ENCODE assay signal across 23 cellular contexts in genomic region chr2:74099835-74100234, GRCh38. TPM values are rescaled to one million over a fixed set of nuclear protein-coding genes. Genes with fewer than 3 reads are reported as not detected.
DNase-seq lines count a peak whose midpoint lies in the region; ATAC-seq and TF ChIP-seq lines count a peak whose summit lies in the region.
"Had no signal": no experiment of that assay in that cellular context is flagged by ENCODE, and none has a peak within 500 bp of the region (broad histone marks: within the 10 kb centered on the region; RNA-seq: fewer than 3 reads in every experiment).

No MANE protein-coding gene starts in this region.

- CTCF ChIA-PET in CD8-positive, alpha-beta T cell (lab: Charles Lee) = interaction anchor here (1.3 kb wide), 1 partner anchor 192 kb away, joined by 4 read pairs; no protein-coding TSS in a partner anchor

- H4K91ac ChIP-seq in neuronal stem cell (ENCODE audit: low read depth, low read length, poor library complexity) = no peak overlapping the region

- H3K18ac ChIP-seq in neuronal stem cell (ENCODE audit: low read length) = no peak overlapping the region

- H3K4me1 ChIP-seq in CD8-positive, alpha-beta T cell (ENCODE audit: insufficient read depth, low read length) = no peaks in the 10 kb centered on the region
- H3K4me1 ChIP-seq in left ventricle myocardium inferior = peaks cover 10% of the 10 kb centered on the region
- H3K4me1 ChIP-seq in neuronal stem cell (ENCODE audit: control insufficient read depth in 2 of 2, insufficient read depth in 1 of 2, low read depth in 1 of 2, low read length in 2 of 2) = no peaks in the 10 kb centered on the region
- H3K4me1 ChIP-seq in MM.1S (ENCODE audit: low read length) = no peaks in the 10 kb centered on the region
- H3K4me1 ChIP-seq: body of pancreas, SJCRH30, testis had no signal

- H3K23ac ChIP-seq in neuronal stem cell (ENCODE audit: low read depth, low read length, poor library complexity) = peak overlapping the region; percentile 31

- intact Hi-C loops in CD8-positive, alpha-beta T cell (cut with DNase I, micrococcal nuclease) = loop anchor here in 1 of 2 experiments (10.0 kb wide), 1 partner anchor 95 kb away; no protein-coding TSS in a partner anchor
- intact Hi-C loops in left ventricle myocardium inferior (cut with micrococcal nuclease) = no loop called here

- no peak for DNase-seq in CD8-positive, alpha-beta T cell
- DNase-seq in MG63 (peak; percentile 59), left ventricle myocardium inferior (peak; percentile 69), neuronal stem cell (ENCODE audit: low spot score) (no peak), dedifferentiated amniotic fluid mesenchymal stem cell (ENCODE audit: extremely low spot score) (no peak), NCI-H2196 treated with DMSO at 0.1 percent for 48 hours (lab: John Stamatoyannopoulos, UW; ENCODE audit: unreplicated experiment) (no peak), MM.1S (no peak), NCI-H2107 treated with DMSO at 0.1 percent for 48 hours (lab: John Stamatoyannopoulos, UW; ENCODE audit: unreplicated experiment) (no peak)
- DNase-seq: body of pancreas; CD4-positive, CD25-positive, alpha-beta regulatory T cell; DMS 273 treated with DMSO at 0.1 percent for 48 hours; HCEC 1CT; kidney glomerular epithelial cell; NCI-H1048; NCI-H1930; NCI-H345; nephron progenitor cell; PC-9; SJCRH30; T-cell; testis had no signal

- peaks cover 35% of the 10 kb centered on the region for H3K36me3 ChIP-seq in CD8-positive, alpha-beta T cell (ENCODE audit: insufficient read depth, low read length)
- H3K36me3 ChIP-seq in MG63 = peaks cover 7% of the 10 kb centered on the region
- peaks cover 38% of the 10 kb centered on the region for H3K36me3 ChIP-seq in left ventricle myocardium inferior
- peaks cover 29 to 94% of the 10 kb centered on the region in 2 donors for H3K36me3 ChIP-seq in neuronal stem cell (replicated peaks in 1 of 2; ENCODE audit: control insufficient read depth in 2 of 2, insufficient read depth in 2 of 2, low read length in 2 of 2)
- 0 out of 2 replicates have a peak, but pooled peaks cover 2% of the 10 kb centered on the region for H3K36me3 ChIP-seq in MM.1S (replicated peaks; ENCODE audit: insufficient read depth, low read length)

- no peaks in the 10 kb centered on the region for H3K79me1 ChIP-seq in neuronal stem cell (ENCODE audit: low read depth, low read length)

- H3K14ac ChIP-seq in neuronal stem cell (ENCODE audit: low read length) = no peak overlapping the region

- H3K27ac Mint-ChIP-seq in CD8-positive, alpha-beta T cell = peak overlapping the region; percentile 37
- H3K27ac Mint-ChIP-seq: activated T-helper 2 cell treated with anti-CD3 and anti-CD28 coated beads, Interferon-gamma antibody, Interleukin-2, Interleukin-4, amounts not matched to agents 10 μg/mL and 5 μg/mL and 100 μg/mL, durations not matched to agents 14 hours and 24 hours and 36 hours; CD4-positive, CD25-positive, alpha-beta regulatory T cell; nephron progenitor cell; T-cell had no signal

- H4K8ac ChIP-seq in neuronal stem cell (ENCODE audit: low read depth, low read length) = no peak overlapping the region

- no peaks in the 10 kb centered on the region for H3F3A ChIP-seq in MM.1S (ENCODE audit: insufficient read depth, low read length)

- H3K9me3 ChIP-seq in CD8-positive, alpha-beta T cell (ENCODE audit: low read length) = no peaks in the 10 kb centered on the region
- H3K9me3 ChIP-seq in MG63 (no peaks in the 10 kb centered on the region), left ventricle myocardium inferior (replicated peaks) (no peaks in the 10 kb centered on the region), neuronal stem cell (replicated peaks in 1 of 2; ENCODE audit: control insufficient read depth in 2 of 2, insufficient read depth in 1 of 2, low read depth in 1 of 2, low read length in 2 of 2) (no peaks in the 10 kb centered on the region), MM.1S (replicated peaks; ENCODE audit: insufficient read depth, low read length) (no peaks in the 10 kb centered on the region)
- H3K9me3 ChIP-seq: body of pancreas, SJCRH30, testis had no signal

- no peaks in the 10 kb centered on the region for H3K27me3 Mint-ChIP-seq in CD8-positive, alpha-beta T cell (ENCODE audit: low read depth)
- H3K27me3 Mint-ChIP-seq: CD4-positive, CD25-positive, alpha-beta regulatory T cell; T-cell had no signal

- peaks cover 79% of the 10 kb centered on the region for H3K36me3 Mint-ChIP-seq in CD8-positive, alpha-beta T cell

- H3K9ac ChIP-seq in neuronal stem cell (ENCODE audit: low read depth, low read length, poor library complexity) (no peak overlapping the region), MM.1S (ENCODE audit: low read length) (no peak overlapping the region)
- H3K9ac ChIP-seq: KMS-11 had no signal

- no peak overlapping the region for H2BK120ac ChIP-seq in neuronal stem cell (ENCODE audit: low read depth, low read length)

- no peak overlapping the region for H2BK12ac ChIP-seq in neuronal stem cell (ENCODE audit: low read length)

- ATAC-seq in CD8-positive, alpha-beta T cell = no peak
- ATAC-seq: body of pancreas had no signal

- H3K4me1 Mint-ChIP-seq in CD8-positive, alpha-beta T cell (ENCODE audit: low read depth) = no peaks in the 10 kb centered on the region

- H2BK5ac ChIP-seq in neuronal stem cell (ENCODE audit: low read length) = no peak overlapping the region

- H2BK15ac ChIP-seq in neuronal stem cell (ENCODE audit: low read length) = no peak overlapping the region

- no peaks in the 10 kb centered on the region for H3K79me2 ChIP-seq in MM.1S (ENCODE audit: low read length)

- no peaks in the 10 kb centered on the region for H3K9me3 Mint-ChIP-seq in CD8-positive, alpha-beta T cell
- H3K9me3 Mint-ChIP-seq: activated T-helper 2 cell treated with anti-CD3 and anti-CD28 coated beads, Interferon-gamma antibody, Interleukin-2, Interleukin-4, amounts not matched to agents 10 μg/mL and 5 μg/mL and 100 μg/mL, durations not matched to agents 14 hours and 24 hours and 36 hours; CD4-positive, CD25-positive, alpha-beta regulatory T cell; nephron progenitor cell; T-cell had no signal

- no peak overlapping the region for H2AFZ ChIP-seq in neuronal stem cell (ENCODE audit: low read length)
- no peak overlapping the region for H2AFZ ChIP-seq in MM.1S (ENCODE audit: low read length)
- H2AFZ ChIP-seq: PC-9 had no signal

- no peaks in the 10 kb centered on the region for H4K20me1 ChIP-seq in MM.1S (ENCODE audit: insufficient read depth, low read length)

- H2AK5ac ChIP-seq in neuronal stem cell (ENCODE audit: low read depth, low read length) = no peak overlapping the region

- POLR2A ChIA-PET in CD8-positive, alpha-beta T cell (lab: Charles Lee) = interaction anchor here (0.5 kb wide), 1 partner anchor 55 kb away, joined by 3 read pairs; no protein-coding TSS in a partner anchor

- no peaks in the 10 kb centered on the region for H3K9me2 ChIP-seq in MM.1S (replicated peaks; ENCODE audit: insufficient read depth, low read length)

- no CpG with 5 or more reads among the region's 7 CpGs for WGBS in neuronal stem cell (ENCODE audit: extremely low coverage in 2 of 2, insufficient read length in 2 of 2, insufficient replicate concordance in 1 of 2), 2 donors

- no peak overlapping the region for H3K4me2 ChIP-seq in neuronal stem cell (ENCODE audit: insufficient read depth, low read length, poor library complexity, severe bottlenecking)
- H3K4me2 ChIP-seq in MM.1S (ENCODE audit: low read depth, low read length) = no peak overlapping the region
- H3K4me2 ChIP-seq: KMS-11, PC-9 had no signal

- TF ChIP-seq CTCF in CD8-positive, alpha-beta T cell (IDR thresholded peaks at IDR 0.05) = no peak
- TF ChIP-seq CTCF in left ventricle myocardium inferior (IDR thresholded peaks at IDR 0.05; ENCODE audit: borderline replicate concordance) (no peak), MM.1S (IDR thresholded peaks at IDR 0.05; ENCODE audit: low read length) (no peak)

- H3K4ac ChIP-seq in neuronal stem cell (ENCODE audit: low read length) = no peak overlapping the region

- H3K27me3 ChIP-seq in CD8-positive, alpha-beta T cell (ENCODE audit: insufficient read depth, low read length) = no peaks in the 10 kb centered on the region
- H3K27me3 ChIP-seq in MG63 = no peaks in the 10 kb centered on the region
- no peaks in the 10 kb centered on the region for H3K27me3 ChIP-seq in left ventricle myocardium inferior (ENCODE audit: low read depth)
- H3K27me3 ChIP-seq in neuronal stem cell (ENCODE audit: control insufficient read depth in 3 of 3, insufficient read depth in 3 of 3, low read depth in 1 of 3, low read length in 3 of 3) = no peaks in the 10 kb centered on the region
- H3K27me3 ChIP-seq in MM.1S (replicated peaks; ENCODE audit: insufficient read depth, low read length) = no peaks in the 10 kb centered on the region
- H3K27me3 ChIP-seq: body of pancreas, SJCRH30, testis had no signal

- no peak overlapping the region for H3K4me3 Mint-ChIP-seq in CD8-positive, alpha-beta T cell
- H3K4me3 Mint-ChIP-seq: CD4-positive, CD25-positive, alpha-beta regulatory T cell; nephron progenitor cell; T-cell had no signal

- H3K4me3 ChIP-seq in CD8-positive, alpha-beta T cell (ENCODE audit: low read depth, low read length) = no peak overlapping the region
- H3K4me3 ChIP-seq in MG63 = no peak overlapping the region
- H3K4me3 ChIP-seq in left ventricle myocardium inferior = no peak overlapping the region
- H3K4me3 ChIP-seq in neuronal stem cell (ENCODE audit: low read length in 2 of 2) = peak overlapping the region in 1 of 2 donors; percentile 36
- no peak overlapping the region for H3K4me3 ChIP-seq in MM.1S (ENCODE audit: low read length)
- H3K4me3 ChIP-seq: body of pancreas, PC-9, SJCRH30, testis had no signal

- H3K27ac ChIP-seq in CD8-positive, alpha-beta T cell (ENCODE audit: low read depth, low read length) = no peak overlapping the region
- H3K27ac ChIP-seq in left ventricle myocardium inferior (replicated peaks) = no peak overlapping the region
- no peak overlapping the region for H3K27ac ChIP-seq in neuronal stem cell (replicated peaks; ENCODE audit: low read length)
- H3K27ac ChIP-seq in MM.1S (ENCODE audit: low read length) = no peak overlapping the region
- H3K27ac ChIP-seq: body of pancreas, KMS-11, PC-9, SJCRH30, testis had no signal

RNA-seq across cellular contexts. Expression of gene BOLA3, which starts 47.9 kb away (rescaled TPM):
- total RNA-seq in CD8-positive, alpha-beta T cell = 10 to 100 TPM in 1 of 2 experiments, 1 to 10 TPM in 1; 9.9 to 10.1 TPM
- total RNA-seq in MG63 (2014; rRNA removed; shearing (Covaris generic); ENCODE audit: low replicate concordance) = 132 and 206 TPM in 2 replicates
- 81.2 TPM for total RNA-seq in left ventricle myocardium inferior
- 69.7 TPM for polyA plus RNA-seq in neuronal stem cell (2013, experiment 1 of 2)
- polyA plus RNA-seq in neuronal stem cell (2013, experiment 2 of 2) = 67.9 TPM

Comparison
In these comparisons a context has a peak if more than half of its experiments do, and no peak if none do; other contexts are left out.
1. DNase-seq: peak in MG63 (single experiment) and left ventricle myocardium inferior (single experiment); none in CD8-positive, alpha-beta T cell (0 of 7), neuronal stem cell (single experiment), dedifferentiated amniotic fluid mesenchymal stem cell (single experiment), NCI-H2196 treated with DMSO at 0.1 percent for 48 hours (single experiment), MM.1S (single experiment) and NCI-H2107 treated with DMSO at 0.1 percent for 48 hours (single experiment).